1 cellular context compared by ENCODE assay signal in the genomic region with DNA sequence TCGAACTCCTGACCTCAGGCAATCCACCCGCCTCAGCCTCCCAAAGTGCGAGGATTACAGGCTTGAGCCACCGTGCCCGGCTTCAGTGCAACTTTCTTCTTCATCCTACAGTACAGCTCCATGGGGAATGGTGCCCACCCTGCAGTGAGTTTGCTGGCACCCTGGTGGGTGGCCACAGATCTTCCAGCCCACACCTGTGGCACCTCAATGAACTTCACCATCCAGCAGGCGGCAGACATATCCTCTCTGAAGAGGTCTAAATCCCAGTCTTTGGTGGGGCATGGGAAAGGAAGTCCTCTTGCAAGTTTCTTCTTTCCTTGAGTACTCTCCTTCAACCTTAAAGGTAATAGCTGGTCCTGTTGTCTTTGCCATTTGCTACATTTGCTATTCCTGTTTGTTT.
TF ChIP-seq lines count a peak whose summit lies in the region.

No MANE protein-coding gene starts in this region.

TF ChIP-seq in H1, 55 proteins besides CTCF, POLR2A, EP300 and RAD21:
- TF ChIP-seq TCF12 (IDR thresholded peaks at IDR 0.05; ENCODE audit: low read depth, low read length) (no peak), BRCA1 (IDR thresholded peaks at IDR 0.05; ENCODE audit: low read depth, low read length) (no peak), MAFK (IDR thresholded peaks at IDR 0.05; ENCODE audit: low read depth, low read length) (no peak), KDM4A (IDR thresholded peaks at IDR 0.05; ENCODE audit: low read depth, low read length, severe bottlenecking) (no peak), KDM1A (IDR thresholded peaks at IDR 0.05; ENCODE audit: borderline replicate concordance, low read length) (no peak), SRF (IDR thresholded peaks at IDR 0.05; ENCODE audit: low read depth, low read length) (no peak), KDM5A (IDR thresholded peaks at IDR 0.05; ENCODE audit: low read length) (no peak), CHD1 (IDR thresholded peaks at IDR 0.05; ENCODE audit: low read depth, low read length) (no peak), RXRA (IDR thresholded peaks at IDR 0.05; ENCODE audit: insufficient read depth, low read depth, low read length) (no peak), JUND (IDR thresholded peaks at IDR 0.05; ENCODE audit: low read length) (no peak), POU5F1 (IDR thresholded peaks at IDR 0.05; ENCODE audit: low read depth, low read length) (no peak), NANOG (IDR thresholded peaks at IDR 0.05; ENCODE audit: insufficient read depth, low read depth, low read length, poor library complexity, severe bottlenecking) (no peak), EZH2 (IDR thresholded peaks at IDR 0.05; ENCODE audit: low read depth, low read length, severe bottlenecking) (no peak), HDAC6 (IDR thresholded peaks at IDR 0.05; ENCODE audit: low read depth, low read length) (no peak)
